Comparison of ENCODE assay signal across 8 cellular contexts in genomic region chr7:88546808-88547207, GRCh38.
DNase-seq lines count a peak whose midpoint lies in the region; ATAC-seq and TF ChIP-seq lines count a peak whose summit lies in the region.

No MANE protein-coding gene starts in this region.

- H3K4me2 ChIP-seq in hepatocyte = no peak overlapping the region

- no peaks in the 10 kb centered on the region for H3K79me2 ChIP-seq in hepatocyte

- H3K9me3 ChIP-seq in heart right ventricle (peaks cover 0 to 23% (median 7%) of the 10 kb centered on the region in 11 donors), RWPE2 (ENCODE audit: severe bottlenecking) (peaks cover 3% of the 10 kb centered on the region), hepatocyte (ENCODE audit: low read depth) (no peaks in the 10 kb centered on the region)

- no peak for ATAC-seq in heart right ventricle
- no peak for ATAC-seq in Right ventricle myocardium superior (ENCODE audit: poor library complexity)
- peak; percentile 72 for ATAC-seq in HG03342 (IDR thresholded peaks at IDR 0.05; ENCODE audit: unreplicated experiment)
- ATAC-seq in RWPE2 (ENCODE audit: low read depth) = no peak

- 20 to 21% methylated on average over 2 of the region's 2 CpGs for WGBS in heart right ventricle, 2 donors
- WGBS in hepatocyte (ENCODE audit: low lambda C conversion rate, missing lambda C conversion rate) = 37% methylated on average over 2 of the region's 2 CpGs

- intact Hi-C loops in heart right ventricle (cut with DNase I) (no loop called here), Right ventricle myocardium superior (cut with DNase I) (no loop called here)

- no peaks in the 10 kb centered on the region for H3K9me2 ChIP-seq in hepatocyte (replicated peaks; ENCODE audit: insufficient read depth)

- H3K4me3 ChIP-seq in heart right ventricle (no peak overlapping the region), RWPE2 (ENCODE audit: severe bottlenecking) (no peak overlapping the region), hepatocyte (no peak overlapping the region)

- H2AFZ ChIP-seq in hepatocyte = no peak overlapping the region

- no peaks in the 10 kb centered on the region for H4K20me1 ChIP-seq in hepatocyte (ENCODE audit: insufficient read depth, poor library complexity, severe bottlenecking)

- peak in 7 of 9 donors; percentile 14 to 52 (median 35) for TF ChIP-seq CTCF in heart right ventricle (IDR thresholded peaks at IDR 0.05)
- TF ChIP-seq CTCF in RWPE2 (IDR thresholded peaks at IDR 0.05; ENCODE audit: poor library complexity, severe bottlenecking) = peak; percentile 52
- TF ChIP-seq CTCF in hepatocyte (IDR thresholded peaks at IDR 0.05; ENCODE audit: poor library complexity) = peak; percentile 45

- H3K4me1 ChIP-seq in heart right ventricle = no peaks in the 10 kb centered on the region
- H3K4me1 ChIP-seq in RWPE2 (ENCODE audit: insufficient read depth, poor library complexity, severe bottlenecking) = no peaks in the 10 kb centered on the region
- H3K4me1 ChIP-seq in hepatocyte (ENCODE audit: insufficient read depth) = no peaks in the 10 kb centered on the region

- H3K36me3 ChIP-seq in heart right ventricle = no peaks in the 10 kb centered on the region
- no peaks in the 10 kb centered on the region for H3K36me3 ChIP-seq in RWPE2 (ENCODE audit: low read depth)
- no peaks in the 10 kb centered on the region for H3K36me3 ChIP-seq in hepatocyte (replicated peaks; ENCODE audit: insufficient read depth, low read depth)

- H3K27me3 ChIP-seq in heart right ventricle (no peaks in the 10 kb centered on the region), RWPE2 (ENCODE audit: insufficient read depth, poor library complexity, severe bottlenecking) (no peaks in the 10 kb centered on the region), hepatocyte (no peaks in the 10 kb centered on the region)

- no peak overlapping the region for H3K27ac ChIP-seq in heart right ventricle
- H3K27ac ChIP-seq in RWPE2 (ENCODE audit: poor library complexity, severe bottlenecking) = no peak overlapping the region
- no peak overlapping the region for H3K27ac ChIP-seq in hepatocyte

- DNase-seq in heart right ventricle (no peak), Right ventricle myocardium superior (no peak), RWPE2 (ENCODE audit: low spot score) (no peak), hepatocyte (ENCODE audit: low spot score) (peak; percentile 15), NCI-H345 treated with DMSO at 0.1 percent for 48 hours (lab: John Stamatoyannopoulos, UW; ENCODE audit: unreplicated experiment) (no peak), activated T-cell treated with anti-CD3 and anti-CD28 coated beads for 4 hours (no peak), NCI-H226 (no peak)
